Comparison of ENCODE assay signal across 18 cellular contexts in genomic region chr1:205972491-205973168, GRCh38. TPM values are rescaled to one million over a fixed set of nuclear protein-coding genes. Genes with fewer than 3 reads are reported as not detected.
DNase-seq lines count a peak whose midpoint lies in the region; ATAC-seq, FAIRE-seq and TF ChIP-seq lines count a peak whose summit lies in the region.
"Had no signal": no experiment of that assay in that cellular context is flagged by ENCODE, and none has a peak within 500 bp of the region (broad histone marks: within the 10 kb centered on the region; RNA-seq: fewer than 3 reads in every experiment).

No MANE protein-coding gene starts in this region.

- H3K9me3 Mint-ChIP-seq in activated naive CD8-positive, alpha-beta T cell treated with anti-CD3 and anti-CD28 coated beads, Interleukin-2, amount 10 ng/mL, durations not matched to agents 7 days and 5 days: peaks cover 20% of the 10 kb centered on the region
- peaks cover 12% of the 10 kb centered on the region for H3K9me3 Mint-ChIP-seq in activated naive CD8-positive, alpha-beta T cell treated with anti-CD3 and anti-CD28 coated beads for 36 hours

- no peak overlapping the region for H4K5ac ChIP-seq in H1 (ENCODE audit: insufficient read length, low read depth, low read length)

- H2BK15ac ChIP-seq in H1 (ENCODE audit: low read length): peak overlapping the region; percentile 10; the same call in 1 of the 2 replicates

- TF ChIP-seq RAD21 in H1 (IDR thresholded peaks at IDR 0.05 in 1 of 2, conservative IDR thresholded peaks at IDR 0.05 in 1 of 2; ENCODE audit: low read depth in 2 of 2, low read length in 2 of 2): no peak

- H3K23me2 ChIP-seq in H1 (ENCODE audit: low read depth, low read length): peaks cover 27% of the 10 kb centered on the region

- no peak overlapping the region for H3K18ac ChIP-seq in H1 (ENCODE audit: extremely low read depth, low read length)

- peaks cover 0 to 27% of the 10 kb centered on the region in 2 experiments for H4K20me1 ChIP-seq in H1 (replicated peaks in 1 of 2; ENCODE audit: control insufficient read depth in 1 of 2, insufficient read depth in 2 of 2, low read length in 2 of 2)

- peak overlapping the region; percentile 55 for H2BK120ac ChIP-seq in H1 (replicated peaks; ENCODE audit: low read depth, low read length)

- H2AK5ac ChIP-seq in H1 (ENCODE audit: low read depth, low read length): peak overlapping the region; percentile 99

- TF ChIP-seq POLR2A in H1 (IDR thresholded peaks at IDR 0.05; ENCODE audit: control extremely low read depth in 1 of 2, low read depth in 2 of 2, low read length in 2 of 2) (no peak), gastrocnemius medialis (IDR thresholded peaks at IDR 0.05) (no peak)

- no peaks in the 10 kb centered on the region for H3K36me3 Mint-ChIP-seq in activated naive CD8-positive, alpha-beta T cell treated with anti-CD3 and anti-CD28 coated beads, Interleukin-2, amount 10 ng/mL, durations not matched to agents 7 days and 5 days
- H3K36me3 Mint-ChIP-seq in activated naive CD8-positive, alpha-beta T cell treated with anti-CD3 and anti-CD28 coated beads for 36 hours: no peaks in the 10 kb centered on the region

- no peak overlapping the region for H3K27ac ChIP-seq in HEK293 (ENCODE audit: extremely low read depth, low read depth, low read length)
- no peak overlapping the region for H3K27ac ChIP-seq in H1 (ENCODE audit: low read depth, low read length)
- H3K27ac ChIP-seq in gastrocnemius medialis: peak overlapping the region; percentile 68 to 86 (median 80)
- H3K27ac ChIP-seq in small intestine (ENCODE audit: low read depth in 1 of 2, low read length in 1 of 2): no peak overlapping the region
- H3K27ac ChIP-seq: epithelial cell of prostate, SK-N-MC had no signal

- POLR2A ChIA-PET in activated naive CD8-positive, alpha-beta T cell treated with anti-CD3 and anti-CD28 coated beads, Interleukin-2, amount 10 ng/mL, durations not matched to agents 7 days and 5 days (lab: Charles Lee): no interaction called here
- POLR2A ChIA-PET in HEK293 (lab: Yijun Ruan, JAX) (no interaction called here), H1 (lab: Charles Lee; ENCODE audit: partially characterized antibody) (interaction anchor here (0.9 kb wide), 1 partner anchor 10 kb away, joined by 3 read pairs; no protein-coding TSS in a partner anchor)

- no peak overlapping the region for H2AFZ ChIP-seq in H1 (ENCODE audit: low read length)

- intact Hi-C loops in gastrocnemius medialis (cut with DNase I; ENCODE audit: low total_unique reads): no loop called here

- H3K9ac ChIP-seq in H1 (replicated peaks in 1 of 4; ENCODE audit: extremely low read depth in 1 of 4, low read depth in 3 of 4, low read length in 3 of 4): no peak overlapping the region

- H3K4ac ChIP-seq in H1 (replicated peaks; ENCODE audit: insufficient read length, low read depth, low read length): peak overlapping the region; percentile 34

- ATAC-seq in activated naive CD8-positive, alpha-beta T cell treated with anti-CD3 and anti-CD28 coated beads, Interleukin-2, amount 10 ng/mL, durations not matched to agents 7 days and 5 days (ENCODE audit: low read depth): peak; percentile 20
- ATAC-seq in gastrocnemius medialis (no peak), GM18520 (IDR thresholded peaks at IDR 0.05; ENCODE audit: unreplicated experiment) (no peak)
- ATAC-seq: activated CD4-positive, CD25-positive, alpha-beta regulatory T cell treated with anti-CD3 and anti-CD28 coated beads, Interleukin-2, amount 50 U/mL, for 24 hours had no signal

- H3K56ac ChIP-seq in H1 (replicated peaks; ENCODE audit: insufficient read length, low read depth, low read length): peak overlapping the region; percentile 100

- H3K4me1 ChIP-seq in HEK293 (ENCODE audit: control insufficient read depth, insufficient read depth, low read length) (no peaks in the 10 kb centered on the region), H1 (replicated peaks in 1 of 4; ENCODE audit: control insufficient read depth in 3 of 4, insufficient read depth in 4 of 4, low read length in 3 of 4) (no peaks in the 10 kb centered on the region; a peak in 2 of 7 replicates), gastrocnemius medialis (peaks cover 25 to 43% of the 10 kb centered on the region in 2 donors), small intestine (ENCODE audit: control insufficient read depth in 2 of 2, insufficient read depth in 1 of 2, low read depth in 1 of 2, low read length in 1 of 2) (no peaks in the 10 kb centered on the region)

- no peak for TF ChIP-seq CTCF in HEK293 (tag by site-specific recombination; IDR thresholded peaks at IDR 0.05)
- no peak for TF ChIP-seq CTCF in H1 (IDR thresholded peaks at IDR 0.05; ENCODE audit: control extremely low read depth in 1 of 3, insufficient read depth in 1 of 3, low read depth in 1 of 3, low read length in 3 of 3)
- no peak for TF ChIP-seq CTCF in gastrocnemius medialis (IDR thresholded peaks at IDR 0.05 in 4 of 5, conservative IDR thresholded peaks at IDR 0.05 in 1 of 5)

- H2BK5ac ChIP-seq in H1 (ENCODE audit: low read depth, low read length): 0 out of 2 replicates have a peak overlapping the region, but pooled peaks have one; percentile 5

- H3K9me3 ChIP-seq in HEK293 (ENCODE audit: control insufficient read depth, insufficient read depth, low read depth, low read length) (no peaks in the 10 kb centered on the region), H1 (ENCODE audit: insufficient read depth in 2 of 2, low read depth in 1 of 2, low read length in 1 of 2) (peaks cover 0 to 4% of the 10 kb centered on the region in 2 experiments; a peak in 1 of 4 replicates), gastrocnemius medialis (no peaks in the 10 kb centered on the region), small intestine (ENCODE audit: control insufficient read depth, low read depth) (no peaks in the 10 kb centered on the region)

- no peak overlapping the region for H3K4me3 Mint-ChIP-seq in activated naive CD8-positive, alpha-beta T cell treated with anti-CD3 and anti-CD28 coated beads, Interleukin-2, amount 10 ng/mL, durations not matched to agents 7 days and 5 days
- H3K4me3 Mint-ChIP-seq in activated naive CD8-positive, alpha-beta T cell treated with anti-CD3 and anti-CD28 coated beads for 36 hours: no peak overlapping the region
- H3K4me3 Mint-ChIP-seq: neural crest cell had no signal

- no peaks in the 10 kb centered on the region for H3K27me3 Mint-ChIP-seq in activated naive CD8-positive, alpha-beta T cell treated with anti-CD3 and anti-CD28 coated beads, Interleukin-2, amount 10 ng/mL, durations not matched to agents 7 days and 5 days
- H3K27me3 Mint-ChIP-seq in activated naive CD8-positive, alpha-beta T cell treated with anti-CD3 and anti-CD28 coated beads for 36 hours: no peaks in the 10 kb centered on the region

- in situ Hi-C loops in gastrocnemius medialis (cut with MboI; ENCODE audit: low sequenced_read_pairs in 4 of 4): no loop called here

- H3K4me1 Mint-ChIP-seq in activated naive CD8-positive, alpha-beta T cell treated with anti-CD3 and anti-CD28 coated beads, Interleukin-2, amount 10 ng/mL, durations not matched to agents 7 days and 5 days: peaks cover 6% of the 10 kb centered on the region
- H3K4me1 Mint-ChIP-seq in activated naive CD8-positive, alpha-beta T cell treated with anti-CD3 and anti-CD28 coated beads for 36 hours: no peaks in the 10 kb centered on the region

- H3K4me2 ChIP-seq in H1 (ENCODE audit: insufficient read depth in 1 of 2, low read depth in 2 of 2, low read length in 2 of 2): no peak overlapping the region; a peak in 1 of 4 replicates

- H2BK12ac ChIP-seq in H1 (ENCODE audit: low read depth, low read length): peak overlapping the region; percentile 3; the same call in 1 of the 2 replicates

- no peak overlapping the region for H2BK20ac ChIP-seq in H1 (ENCODE audit: low read length)

- no peak overlapping the region; the same call in 1 of the 2 replicates for H4K8ac ChIP-seq in H1 (ENCODE audit: extremely low read depth, insufficient read depth, low read length)

- TF ChIP-seq EP300 in H1 (IDR thresholded peaks at IDR 0.05; ENCODE audit: borderline replicate concordance in 1 of 2, low read depth in 2 of 2, low read length in 2 of 2): no peak

- no peak for DNase-seq in activated naive CD8-positive, alpha-beta T cell treated with anti-CD3 and anti-CD28 coated beads, Interleukin-2, amount 10 ng/mL, durations not matched to agents 7 days and 5 days
- no peak for DNase-seq in activated naive CD8-positive, alpha-beta T cell treated with anti-CD3 and anti-CD28 coated beads for 36 hours
- DNase-seq in H1 (ENCODE audit: low read depth in 1 of 2, low spot score in 2 of 2): no peak
- no peak for DNase-seq in gastrocnemius medialis
- DNase-seq in anterior cingulate cortex (lab: John Stamatoyannopoulos, UW): no peak
- no peak for DNase-seq in small intestine
- DNase-seq: DND-41, Karpas-422, midbrain, NCI-H748 treated with DMSO at 0.1 percent for 48 hours had no signal

- H3K27ac Mint-ChIP-seq in activated naive CD8-positive, alpha-beta T cell treated with anti-CD3 and anti-CD28 coated beads, Interleukin-2, amount 10 ng/mL, durations not matched to agents 7 days and 5 days: no peak overlapping the region
- H3K27ac Mint-ChIP-seq in activated naive CD8-positive, alpha-beta T cell treated with anti-CD3 and anti-CD28 coated beads for 36 hours: no peak overlapping the region

- 79 to 100% methylated on average over 3 to 11 of the region's 11 CpGs for WGBS in H1 (ENCODE audit: extremely low coverage in 1 of 2, insufficient coverage in 1 of 2, insufficient read length in 1 of 2, insufficient replicate concordance in 2 of 2, low coverage in 1 of 2, low lambda C conversion rate in 2 of 2, missing lambda C conversion rate in 1 of 2), 2 experiments
- 73 to 79% (median 76%) methylated on average over 11 of the region's 11 CpGs for WGBS in small intestine, 3 donors

- FAIRE-seq in H1 (lab: Jason Lieb, UNC) (no peak), small intestine (lab: Jason Lieb, UNC) (no peak)

- peaks cover 5% of the 10 kb centered on the region for H3K79me1 ChIP-seq in H1 (ENCODE audit: low read depth, low read length)

- peak overlapping the region; percentile 85 for H3K23ac ChIP-seq in H1 (ENCODE audit: insufficient read length)

- H3K4me3 ChIP-seq in HEK293 (ENCODE audit: low read depth, low read length) (no peak overlapping the region), H1 (ENCODE audit: extremely low read depth in 1 of 4, insufficient read depth in 2 of 4, low read depth in 3 of 4, low read length in 4 of 4) (no peak overlapping the region), gastrocnemius medialis (no peak overlapping the region), small intestine (ENCODE audit: low read depth in 1 of 2, low read length in 2 of 2) (no peak overlapping the region)
- H3K4me3 ChIP-seq: SK-N-MC had no signal

- H3K27me3 ChIP-seq in H1 (replicated peaks in 1 of 4; ENCODE audit: control insufficient read depth in 3 of 4, extremely low read depth in 1 of 4, insufficient read depth in 3 of 4, low read length in 3 of 4) (no peaks in the 10 kb centered on the region; a peak in 1 of 7 replicates), gastrocnemius medialis (no peaks in the 10 kb centered on the region), small intestine (ENCODE audit: control insufficient read depth in 2 of 2, insufficient read depth in 2 of 2, low read length in 2 of 2) (no peaks in the 10 kb centered on the region)

- no peak overlapping the region for H3K14ac ChIP-seq in H1 (ENCODE audit: insufficient read length)

- no peaks in the 10 kb centered on the region for H3K36me3 ChIP-seq in HEK293 (ENCODE audit: control insufficient read depth in 2 of 2, insufficient read depth in 1 of 2, low read length in 2 of 2)
- H3K36me3 ChIP-seq in H1 (ENCODE audit: control insufficient read depth in 2 of 4, insufficient read depth in 4 of 4, low read length in 3 of 4): no peaks in the 10 kb centered on the region; a peak in 1 of 8 replicates
- H3K36me3 ChIP-seq in gastrocnemius medialis: no peaks in the 10 kb centered on the region
- no peaks in the 10 kb centered on the region for H3K36me3 ChIP-seq in small intestine (ENCODE audit: control insufficient read depth in 2 of 2, insufficient read depth in 2 of 2, low read length in 2 of 2)

- H3K79me2 ChIP-seq in H1 (ENCODE audit: control insufficient read depth in 1 of 2, insufficient read depth in 2 of 2, low read length in 2 of 2): no peaks in the 10 kb centered on the region

- peak overlapping the region; percentile 52 for H4K91ac ChIP-seq in H1 (replicated peaks; ENCODE audit: insufficient read length, low read length)

- CTCF ChIA-PET in HEK293 (lab: Yijun Ruan, JAX): interaction anchor here (0.7 to 4.5 kb wide), 4 partner anchors 11 to 261 kb away, joined by 3 to 39 read pairs (median 7); no protein-coding TSS in a partner anchor
- CTCF ChIA-PET in H1 (lab: Charles Lee; ENCODE audit: partially characterized antibody): interaction anchor here (1.0 to 2.1 kb wide), 6 partner anchors 29 to 314 kb away, joined by 3 to 9 read pairs (median 4); partner anchors contain the start of gene SLC26A9

RNA-seq across cellular contexts. Expression of gene SLC26A9, which starts 29.4 kb away (rescaled TPM):
- total RNA-seq in activated naive CD8-positive, alpha-beta T cell treated with anti-CD3 and anti-CD28 coated beads, Interleukin-2, amount 10 ng/mL, durations not matched to agents 7 days and 5 days: not detected
- total RNA-seq in activated naive CD8-positive, alpha-beta T cell treated with anti-CD3 and anti-CD28 coated beads for 36 hours: not detected
- total RNA-seq in H1 (2021; fragmentation: NEBNext Ultra II Directional; extraction: Animal tissue kit (Norgen Biotek cat#: 25700)): not detected in 2 replicates
- 0.03 TPM in 1 of 2 replicates, not detected in the other for polyA plus RNA-seq in H1 (2011; rRNA removed)
- polyA plus RNA-seq in H1 (2011; cell fraction: cytosol; rRNA removed): 0.04 TPM
- polyA plus RNA-seq in H1 (2011; cell fraction: nucleus; rRNA removed): 0.07 TPM
- polyA plus RNA-seq in H1 (2012, experiment 1 of 2): 0.09 TPM in 1 of 4 replicates, not detected in the others
- not detected for polyA plus RNA-seq in H1 (2012, experiment 2 of 2)
- 0.08 TPM for polyA plus RNA-seq in H1 (2013, experiment 1 of 2)
- 0.02 TPM for polyA plus RNA-seq in H1 (2013, experiment 2 of 2)
- 0.02 TPM in 1 of 2 replicates, not detected in the other for polyA minus RNA-seq in H1 (2011; rRNA and poly(A)+ RNA removed)
- polyA minus RNA-seq in H1 (2011; cell fraction: cytosol; rRNA and poly(A)+ RNA removed): not detected
- polyA minus RNA-seq in H1 (2011; cell fraction: nucleus; rRNA and poly(A)+ RNA removed): not detected
- under 1 TPM; 0.10 to 0.32 (median 0.26) TPM for total RNA-seq in gastrocnemius medialis
- under 1 TPM; 0.03 to 0.81 (median 0.22) TPM for polyA plus RNA-seq in small intestine
- total RNA-seq: dermis microvascular lymphatic vessel endothelial cell, temporal lobe had no signal

RNA-seq across cellular contexts. Expression of gene RAB7B, which starts 30.6 kb away (rescaled TPM):
- under 1 TPM; 0.80 to 0.91 TPM for total RNA-seq in activated naive CD8-positive, alpha-beta T cell treated with anti-CD3 and anti-CD28 coated beads, Interleukin-2, amount 10 ng/mL, durations not matched to agents 7 days and 5 days
- not detected for total RNA-seq in activated naive CD8-positive, alpha-beta T cell treated with anti-CD3 and anti-CD28 coated beads for 36 hours
- total RNA-seq in H1 (2021; fragmentation: NEBNext Ultra II Directional; extraction: Animal tissue kit (Norgen Biotek cat#: 25700)): not detected in 2 replicates
- 0.05 and 0.06 TPM in 2 replicates for polyA plus RNA-seq in H1 (2011; rRNA removed)
- 0.04 TPM for polyA plus RNA-seq in H1 (2011; cell fraction: cytosol; rRNA removed)
- 0.06 TPM for polyA plus RNA-seq in H1 (2011; cell fraction: nucleus; rRNA removed)
- not detected in 4 replicates for polyA plus RNA-seq in H1 (2012, experiment 1 of 2)
- 0.07 TPM for polyA plus RNA-seq in H1 (2012, experiment 2 of 2)
- not detected for polyA plus RNA-seq in H1 (2013, experiment 1 of 2)
- polyA plus RNA-seq in H1 (2013, experiment 2 of 2): not detected
- 0.17 TPM in 1 of 2 replicates, not detected in the other for polyA minus RNA-seq in H1 (2011; rRNA and poly(A)+ RNA removed)
- not detected for polyA minus RNA-seq in H1 (2011; cell fraction: cytosol; rRNA and poly(A)+ RNA removed)
- not detected for polyA minus RNA-seq in H1 (2011; cell fraction: nucleus; rRNA and poly(A)+ RNA removed)
- total RNA-seq in gastrocnemius medialis: under 1 TPM in 3 of 4 donors, not detected in 1; 0.15 to 0.62 (median 0.33) TPM
- 1 to 10 TPM in 1 of 3 donors, under 1 TPM in 2; 0.45 to 1.1 (median 0.70) TPM for polyA plus RNA-seq in small intestine
- total RNA-seq: dermis microvascular lymphatic vessel endothelial cell had no signal

RNA-seq across cellular contexts. Expression of gene CTSE, which starts 51.1 kb away (rescaled TPM):
- total RNA-seq in activated naive CD8-positive, alpha-beta T cell treated with anti-CD3 and anti-CD28 coated beads, Interleukin-2, amount 10 ng/mL, durations not matched to agents 7 days and 5 days: not detected
- total RNA-seq in activated naive CD8-positive, alpha-beta T cell treated with anti-CD3 and anti-CD28 coated beads for 36 hours: not detected
- total RNA-seq in H1 (2021; fragmentation: NEBNext Ultra II Directional; extraction: Animal tissue kit (Norgen Biotek cat#: 25700)): not detected in 2 replicates
- 0.03 TPM in 1 of 2 replicates, not detected in the other for polyA plus RNA-seq in H1 (2011; rRNA removed)
- polyA plus RNA-seq in H1 (2011; cell fraction: cytosol; rRNA removed): not detected
- not detected for polyA plus RNA-seq in H1 (2011; cell fraction: nucleus; rRNA removed)
- not detected in 4 replicates for polyA plus RNA-seq in H1 (2012, experiment 1 of 2)
- polyA plus RNA-seq in H1 (2012, experiment 2 of 2): not detected
- polyA plus RNA-seq in H1 (2013, experiment 1 of 2): not detected
- not detected for polyA plus RNA-seq in H1 (2013, experiment 2 of 2)
- polyA minus RNA-seq in H1 (2011; rRNA and poly(A)+ RNA removed): not detected in 2 replicates
- polyA minus RNA-seq in H1 (2011; cell fraction: cytosol; rRNA and poly(A)+ RNA removed): not detected
- not detected for polyA minus RNA-seq in H1 (2011; cell fraction: nucleus; rRNA and poly(A)+ RNA removed)
- total RNA-seq in gastrocnemius medialis: not detected
- 100 to 1,000 TPM in 2 of 3 donors, 10 to 100 TPM in 1; 15.6 to 216 (median 209) TPM for polyA plus RNA-seq in small intestine
- total RNA-seq: dermis microvascular lymphatic vessel endothelial cell, neural crest cell had no signal

Comparison
In these comparisons a context has a peak if more than half of its experiments do, and no peak if none do; other contexts are left out.
1. H3K27ac ChIP-seq: peak in gastrocnemius medialis (4 of 4); none in HEK293 (single experiment), H1 (single experiment) and small intestine (0 of 2).